Comparison of ENCODE assay signal across 18 cellular contexts in the genomic region with DNA sequence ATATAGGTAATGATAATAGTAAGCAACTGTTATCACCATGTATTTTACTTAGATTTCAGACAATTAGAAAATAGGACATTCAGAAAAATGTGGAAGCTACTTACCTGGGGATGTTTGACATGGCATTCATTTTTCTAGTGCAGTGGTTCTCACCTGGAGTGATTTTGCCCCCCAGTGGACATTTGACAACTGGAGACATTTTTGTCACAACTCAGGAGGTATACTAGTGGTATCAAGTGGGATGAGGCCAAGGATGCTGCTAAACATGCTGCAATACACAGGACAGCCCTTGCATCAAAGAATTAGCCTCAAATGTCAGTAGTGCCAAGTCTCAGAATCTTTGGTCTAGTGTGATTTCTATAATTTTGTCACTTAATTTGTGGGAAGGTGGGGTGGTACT. TPM values are rescaled to one million over a fixed set of nuclear protein-coding genes. Genes with fewer than 3 reads are reported as not detected.
DNase-seq lines count a peak whose midpoint lies in the region; ATAC-seq and TF ChIP-seq lines count a peak whose summit lies in the region.
"Had no signal": no experiment of that assay in that cellular context is flagged by ENCODE, and none has a peak within 500 bp of the region (broad histone marks: within the 10 kb centered on the region; RNA-seq: fewer than 3 reads in every experiment).

No MANE protein-coding gene starts in this region.

- no peaks in the 10 kb centered on the region for H3K9me3 ChIP-seq in psoas muscle
- H3K9me3 ChIP-seq: tibial artery had no signal

- H3K4me1 ChIP-seq in psoas muscle = no peaks in the 10 kb centered on the region
- H3K4me1 ChIP-seq: tibial artery had no signal

- H3K36me3 Mint-ChIP-seq in activated CD4-positive, alpha-beta memory T cell treated with anti-CD3 and anti-CD28 coated beads, Interleukin-2, amount 10 ng/mL, durations not matched to agents 7 days and 5 days (ENCODE audit: low read depth) = peaks cover 6% of the 10 kb centered on the region
- peaks cover 16% of the 10 kb centered on the region for H3K36me3 Mint-ChIP-seq in activated CD4-positive, alpha-beta memory T cell treated with anti-CD3 and anti-CD28 coated beads for 36 hours
- peaks cover 9% of the 10 kb centered on the region for H3K36me3 Mint-ChIP-seq in activated CD8-positive, alpha-beta T cell treated with anti-CD3 and anti-CD28 coated beads, Interleukin-2, amount 10 ng/mL, durations not matched to agents 7 days and 5 days (ENCODE audit: low read depth)

- peak; percentile 9 for TF ChIP-seq CTCF in psoas muscle (IDR thresholded peaks at IDR 0.05)

- H3K4me1 Mint-ChIP-seq in activated CD4-positive, alpha-beta memory T cell treated with anti-CD3 and anti-CD28 coated beads, Interleukin-2, amount 10 ng/mL, durations not matched to agents 7 days and 5 days = no peaks in the 10 kb centered on the region
- no peaks in the 10 kb centered on the region for H3K4me1 Mint-ChIP-seq in activated CD4-positive, alpha-beta memory T cell treated with anti-CD3 and anti-CD28 coated beads for 36 hours (ENCODE audit: low read depth)
- no peaks in the 10 kb centered on the region for H3K4me1 Mint-ChIP-seq in activated CD8-positive, alpha-beta T cell treated with anti-CD3 and anti-CD28 coated beads, Interleukin-2, amount 10 ng/mL, durations not matched to agents 7 days and 5 days (ENCODE audit: low read depth)

- peaks cover 0 to 6% of the 10 kb centered on the region in 2 donors for H3K36me3 ChIP-seq in psoas muscle (ENCODE audit: insufficient read depth in 1 of 2, low read depth in 1 of 2)

- H3K27ac Mint-ChIP-seq in activated CD4-positive, alpha-beta memory T cell treated with anti-CD3 and anti-CD28 coated beads, Interleukin-2, amount 10 ng/mL, durations not matched to agents 7 days and 5 days = no peak overlapping the region
- H3K27ac Mint-ChIP-seq in activated CD4-positive, alpha-beta memory T cell treated with anti-CD3 and anti-CD28 coated beads for 36 hours = no peak overlapping the region
- H3K27ac Mint-ChIP-seq in activated CD8-positive, alpha-beta T cell treated with anti-CD3 and anti-CD28 coated beads, Interleukin-2, amount 10 ng/mL, durations not matched to agents 7 days and 5 days = no peak overlapping the region

- no peaks in the 10 kb centered on the region for H3K9me3 Mint-ChIP-seq in activated CD4-positive, alpha-beta memory T cell treated with anti-CD3 and anti-CD28 coated beads, Interleukin-2, amount 10 ng/mL, durations not matched to agents 7 days and 5 days
- peaks cover 2% of the 10 kb centered on the region for H3K9me3 Mint-ChIP-seq in activated CD4-positive, alpha-beta memory T cell treated with anti-CD3 and anti-CD28 coated beads for 36 hours
- no peaks in the 10 kb centered on the region for H3K9me3 Mint-ChIP-seq in activated CD8-positive, alpha-beta T cell treated with anti-CD3 and anti-CD28 coated beads, Interleukin-2, amount 10 ng/mL, durations not matched to agents 7 days and 5 days (ENCODE audit: insufficient read depth)

- no peak overlapping the region for H3K4me3 ChIP-seq in psoas muscle
- H3K4me3 ChIP-seq: tibial artery had no signal

- CTCF ChIA-PET in activated CD4-positive, alpha-beta memory T cell treated with anti-CD3 and anti-CD28 coated beads, Interleukin-2, amount 10 ng/mL, durations not matched to agents 7 days and 5 days (lab: Charles Lee) = no interaction called here
- CTCF ChIA-PET in activated CD4-positive, alpha-beta memory T cell treated with anti-CD3 and anti-CD28 coated beads for 36 hours (lab: Charles Lee) = interaction anchor here (0.9 kb wide), 1 partner anchor 22 kb away, joined by 3 read pairs; no protein-coding TSS in a partner anchor
- CTCF ChIA-PET in activated CD8-positive, alpha-beta T cell treated with anti-CD3 and anti-CD28 coated beads, Interleukin-2, amount 10 ng/mL, durations not matched to agents 7 days and 5 days (lab: Charles Lee) = interaction anchor here (1.3 kb wide), 1 partner anchor 106 kb away, joined by 4 read pairs; no protein-coding TSS in a partner anchor

- POLR2A ChIA-PET in activated CD4-positive, alpha-beta memory T cell treated with anti-CD3 and anti-CD28 coated beads, Interleukin-2, amount 10 ng/mL, durations not matched to agents 7 days and 5 days (lab: Charles Lee) = no interaction called here
- POLR2A ChIA-PET in activated CD4-positive, alpha-beta memory T cell treated with anti-CD3 and anti-CD28 coated beads for 36 hours (lab: Charles Lee) = no interaction called here
- POLR2A ChIA-PET in activated CD8-positive, alpha-beta T cell treated with anti-CD3 and anti-CD28 coated beads, Interleukin-2, amount 10 ng/mL, durations not matched to agents 7 days and 5 days (lab: Charles Lee) = no interaction called here

- no peaks in the 10 kb centered on the region for H3K27me3 Mint-ChIP-seq in activated CD4-positive, alpha-beta memory T cell treated with anti-CD3 and anti-CD28 coated beads, Interleukin-2, amount 10 ng/mL, durations not matched to agents 7 days and 5 days
- H3K27me3 Mint-ChIP-seq in activated CD4-positive, alpha-beta memory T cell treated with anti-CD3 and anti-CD28 coated beads for 36 hours = no peaks in the 10 kb centered on the region
- no peaks in the 10 kb centered on the region for H3K27me3 Mint-ChIP-seq in activated CD8-positive, alpha-beta T cell treated with anti-CD3 and anti-CD28 coated beads, Interleukin-2, amount 10 ng/mL, durations not matched to agents 7 days and 5 days (ENCODE audit: low read depth)

- no peaks in the 10 kb centered on the region for H3K27me3 ChIP-seq in psoas muscle (ENCODE audit: insufficient read depth in 3 of 3, low read length in 2 of 3)
- H3K27me3 ChIP-seq: tibial artery had no signal

- DNase-seq in activated CD4-positive, alpha-beta memory T cell treated with anti-CD3 and anti-CD28 coated beads, Interleukin-2, amount 10 ng/mL, durations not matched to agents 7 days and 5 days = peak; percentile 16
- DNase-seq in activated CD4-positive, alpha-beta memory T cell treated with anti-CD3 and anti-CD28 coated beads for 36 hours = no peak
- peak; percentile 25 for DNase-seq in activated CD8-positive, alpha-beta T cell treated with anti-CD3 and anti-CD28 coated beads, Interleukin-2, amount 10 ng/mL, durations not matched to agents 7 days and 5 days
- no peak for DNase-seq in psoas muscle
- no peak for DNase-seq in NCI-H345 treated with DMSO at 0.1 percent for 48 hours (lab: John Stamatoyannopoulos, UW; ENCODE audit: unreplicated experiment)
- DNase-seq in NCI-H510A (lab: John Stamatoyannopoulos, UW) = no peak
- DNase-seq: activated effector memory CD4-positive, alpha-beta T cell treated with anti-CD3 and anti-CD28 coated beads, Interleukin-2, amount 50 U/mL, for 16 hours; effector CD4-positive, alpha-beta T cell; GOT3; islet precursor cell; NCI-H1048; NCI-H446 treated with DMSO at 0.1 percent for 48 hours; stimulated activated CD4-positive, alpha-beta T cell treated with anti-CD3 and anti-CD28 coated beads, Interleukin-15, amount 100 ng/mL, for 24 hours; T-helper 9 cell; tibial artery had no signal

- ATAC-seq in HG03159 (IDR thresholded peaks at IDR 0.05; ENCODE audit: unreplicated experiment) = peak; percentile 56
- ATAC-seq in activated CD8-positive, alpha-beta T cell treated with anti-CD3 and anti-CD28 coated beads, Interleukin-2, amount 10 ng/mL, durations not matched to agents 7 days and 5 days = no peak
- no peak for ATAC-seq in psoas muscle
- no peak for ATAC-seq in HG03442 (IDR thresholded peaks at IDR 0.05; ENCODE audit: unreplicated experiment)
- ATAC-seq: Right ventricle myocardium inferior had no signal

- no peak overlapping the region for H3K4me3 Mint-ChIP-seq in activated CD4-positive, alpha-beta memory T cell treated with anti-CD3 and anti-CD28 coated beads, Interleukin-2, amount 10 ng/mL, durations not matched to agents 7 days and 5 days
- H3K4me3 Mint-ChIP-seq in activated CD4-positive, alpha-beta memory T cell treated with anti-CD3 and anti-CD28 coated beads for 36 hours = no peak overlapping the region
- H3K4me3 Mint-ChIP-seq in activated CD8-positive, alpha-beta T cell treated with anti-CD3 and anti-CD28 coated beads, Interleukin-2, amount 10 ng/mL, durations not matched to agents 7 days and 5 days = no peak overlapping the region

- H3K27ac ChIP-seq in psoas muscle = no peak overlapping the region
- H3K27ac ChIP-seq: tibial artery had no signal

- intact Hi-C loops in activated CD4-positive, alpha-beta memory T cell treated with anti-CD3 and anti-CD28 coated beads for 36 hours (cut with micrococcal nuclease) = no loop called here
- intact Hi-C loops in psoas muscle (cut with DNase I) = no loop called here

RNA-seq across cellular contexts. Expression of gene NUS1, which starts 36.1 kb away (rescaled TPM):
- total RNA-seq in activated CD4-positive, alpha-beta memory T cell treated with anti-CD3 and anti-CD28 coated beads, Interleukin-2, amount 10 ng/mL, durations not matched to agents 7 days and 5 days = 10 to 100 TPM; 25.3 to 26.8 TPM
- 10 to 100 TPM; 33.6 to 33.9 TPM for total RNA-seq in activated CD4-positive, alpha-beta memory T cell treated with anti-CD3 and anti-CD28 coated beads for 36 hours
- total RNA-seq in activated CD8-positive, alpha-beta T cell treated with anti-CD3 and anti-CD28 coated beads, Interleukin-2, amount 10 ng/mL, durations not matched to agents 7 days and 5 days = 10 to 100 TPM; 27.5 to 29.1 TPM
- total RNA-seq in psoas muscle = 10 to 100 TPM in 3 of 4 donors, 1 to 10 TPM in 1; 8.7 to 15.8 (median 14.4) TPM
- 10 to 100 TPM in 2 of 3 donors, 1 to 10 TPM in 1; 8.4 to 25.4 (median 23.4) TPM for polyA plus RNA-seq in psoas muscle

Comparison
In these comparisons a context has a peak if more than half of its experiments do, and no peak if none do; other contexts are left out.
1. DNase-seq: peak in activated CD4-positive, alpha-beta memory T cell treated with anti-CD3 and anti-CD28 coated beads, Interleukin-2, amount 10 ng/mL, durations not matched to agents 7 days and 5 days (single experiment) and activated CD8-positive, alpha-beta T cell treated with anti-CD3 and anti-CD28 coated beads, Interleukin-2, amount 10 ng/mL, durations not matched to agents 7 days and 5 days (single experiment); none in activated CD4-positive, alpha-beta memory T cell treated with anti-CD3 and anti-CD28 coated beads for 36 hours (single experiment), psoas muscle (0 of 2), NCI-H345 treated with DMSO at 0.1 percent for 48 hours (single experiment) and NCI-H510A (single experiment).